13 cellular contexts compared by ENCODE assay signal in genomic region chr1:6349254-6349943, GRCh38. TPM values are rescaled to one million over a fixed set of nuclear protein-coding genes. Genes with fewer than 3 reads are reported as not detected.
A peak's percentile ranks its signal among the peaks of the same experiment; 100 is the strongest.
DNase-seq lines count a peak whose midpoint lies in the region; TF ChIP-seq lines count a peak whose summit lies in the region.
"Had no signal": no experiment of that assay in that cellular context is flagged by ENCODE, and none has a peak within 500 bp of the region (broad histone marks: within the 10 kb centered on the region; RNA-seq: fewer than 3 reads in every experiment).

No MANE protein-coding gene starts in this region.

- no peaks in the 10 kb centered on the region for H3K27me3 Mint-ChIP-seq in MCF 10A (ENCODE audit: insufficient read depth, unreplicated experiment)
- no peaks in the 10 kb centered on the region for H3K27me3 Mint-ChIP-seq in activated CD4-positive, alpha-beta memory T cell treated with anti-CD3 and anti-CD28 coated beads for 36 hours

- H2AFZ ChIP-seq in mammary epithelial cell (ENCODE audit: low read depth, low read length) = no peak overlapping the region

- no peak overlapping the region for H3K4me3 Mint-ChIP-seq in MCF 10A (ENCODE audit: unreplicated experiment)
- H3K4me3 Mint-ChIP-seq in activated CD4-positive, alpha-beta memory T cell treated with anti-CD3 and anti-CD28 coated beads for 36 hours = no peak overlapping the region

- H3K9me3 ChIP-seq in mammary epithelial cell (replicated peaks; ENCODE audit: insufficient read depth, low read length) (no peaks in the 10 kb centered on the region), stomach (no peaks in the 10 kb centered on the region)
- H3K9me3 ChIP-seq: tibial nerve had no signal

- H3K4me1 ChIP-seq in mammary epithelial cell (ENCODE audit: insufficient read depth, low read length) = peaks cover 74% of the 10 kb centered on the region
- peaks cover 27 to 63% (median 52%) of the 10 kb centered on the region in 4 donors for H3K4me1 ChIP-seq in stomach

- TF ChIP-seq CTCF in MCF 10A (IDR thresholded peaks at IDR 0.05; ENCODE audit: unreplicated experiment) (no peak), mammary epithelial cell (conservative IDR thresholded peaks at IDR 0.05 in 1 of 2, IDR thresholded peaks at IDR 0.05 in 1 of 2; ENCODE audit: extremely low read depth in 1 of 2, insufficient read depth in 1 of 2, low read depth in 1 of 2, low read length in 2 of 2) (no peak), stomach (IDR thresholded peaks at IDR 0.05) (no peak)

- H3K4me3 ChIP-seq in mammary epithelial cell (replicated peaks in 1 of 3; ENCODE audit: insufficient read depth in 1 of 3, low read depth in 2 of 3, low read length in 3 of 3) = no peak overlapping the region
- H3K4me3 ChIP-seq in stomach = no peak overlapping the region
- H3K4me3 ChIP-seq: tibial nerve had no signal

- DNase-seq in MCF 10A (ENCODE audit: unreplicated experiment) (no peak), mammary epithelial cell (no peak), islet precursor cell (peak; percentile 43), stomach (no peak), GM19238 (ENCODE audit: insufficient read length, low spot score) (no peak), activated gamma-delta T cell (lab: John Stamatoyannopoulos, UW) (no peak)
- peak; percentile 20 for DNase-seq in activated CD4-positive, alpha-beta memory T cell treated with anti-CD3 and anti-CD28 coated beads for 36 hours
- DNase-seq in stimulated activated naive CD4-positive, alpha-beta T cell (lab: John Stamatoyannopoulos, UW) = no peak
- DNase-seq: DMS79 treated with DMSO at 0.1 percent for 48 hours, midbrain, NCI-H1930, NCI-H69 had no signal

- no peaks in the 10 kb centered on the region for H3K9me3 Mint-ChIP-seq in MCF 10A (ENCODE audit: unreplicated experiment)
- H3K9me3 Mint-ChIP-seq in activated CD4-positive, alpha-beta memory T cell treated with anti-CD3 and anti-CD28 coated beads for 36 hours = no peaks in the 10 kb centered on the region

- in situ Hi-C loops in mammary epithelial cell (cut with MboI; ENCODE audit: low sequenced_read_pairs in 2 of 2) = loop anchor here in 1 of 2 donors (25.0 kb wide), 1 partner anchor 287 kb away; no protein-coding TSS in a partner anchor

- H3K27ac ChIP-seq in mammary epithelial cell (ENCODE audit: insufficient read depth, low read depth, low read length) (no peak overlapping the region), stomach (peak overlapping the region in 3 of 5 donors; percentile 28 to 33 (median 32))

- peaks cover 36% of the 10 kb centered on the region for H3K4me1 Mint-ChIP-seq in MCF 10A (ENCODE audit: insufficient read depth, unreplicated experiment)
- peaks cover 20% of the 10 kb centered on the region for H3K4me1 Mint-ChIP-seq in activated CD4-positive, alpha-beta memory T cell treated with anti-CD3 and anti-CD28 coated beads for 36 hours (ENCODE audit: low read depth)

- no peaks in the 10 kb centered on the region for H3K27me3 ChIP-seq in mammary epithelial cell (ENCODE audit: insufficient read depth, low read length)
- H3K27me3 ChIP-seq in stomach = no peaks in the 10 kb centered on the region
- H3K27me3 ChIP-seq: tibial nerve had no signal

- H3K36me3 Mint-ChIP-seq in MCF 10A (ENCODE audit: insufficient read depth, unreplicated experiment) = peaks cover 20% of the 10 kb centered on the region
- H3K36me3 Mint-ChIP-seq in activated CD4-positive, alpha-beta memory T cell treated with anti-CD3 and anti-CD28 coated beads for 36 hours = no peaks in the 10 kb centered on the region

- BruUV-seq in MCF 10A (replicated peaks; lab: Mats Ljungman, UMichigan) = no TSS peak
- no TSS peak for BruUV-seq in mammary epithelial cell (replicated peaks; lab: Mats Ljungman, UMichigan)

- dilution Hi-C loops in mammary epithelial cell (cut with HindIII; ENCODE audit: low sequenced_read_pairs) = no loop called here

- peak overlapping the region; percentile 67 for H3K27ac Mint-ChIP-seq in MCF 10A (ENCODE audit: low read depth, unreplicated experiment)
- H3K27ac Mint-ChIP-seq in activated CD4-positive, alpha-beta memory T cell treated with anti-CD3 and anti-CD28 coated beads for 36 hours = peak overlapping the region; percentile 67

- intact Hi-C loops in MCF 10A (cut with micrococcal nuclease) (no loop called here), mammary epithelial cell (cut with micrococcal nuclease) (no loop called here), stomach (cut with DNase I; ENCODE audit: low total_unique reads) (loop anchor here (5.0 kb wide), 1 partner anchor 58 kb away; no protein-coding TSS in a partner anchor)
- intact Hi-C loops in activated CD4-positive, alpha-beta memory T cell treated with anti-CD3 and anti-CD28 coated beads for 36 hours (cut with micrococcal nuclease) = no loop called here

- H3K4me2 ChIP-seq in mammary epithelial cell (ENCODE audit: insufficient read depth, low read depth, low read length) = no peak overlapping the region

- 99% methylated on average over 10 of the region's 18 CpGs for WGBS in mammary epithelial cell (ENCODE audit: low coverage, missing lambda C conversion rate)
- 83 to 95% (median 93%) methylated on average over 7 to 18 of the region's 18 CpGs for WGBS in stomach, 5 donors

- H3K79me2 ChIP-seq in mammary epithelial cell (ENCODE audit: insufficient read depth, low read length) = peaks cover 87% of the 10 kb centered on the region

- no peak for TF ChIP-seq EP300 in stomach (IDR thresholded peaks at IDR 0.05)

- H3K36me3 ChIP-seq in mammary epithelial cell (ENCODE audit: insufficient read depth, low read length) = peaks cover 9% of the 10 kb centered on the region
- peaks cover 0 to 5% (median 0%) of the 10 kb centered on the region in 4 donors for H3K36me3 ChIP-seq in stomach

- POLR2A ChIA-PET in MCF 10A (lab: Yijun Ruan, JAX) = interaction anchor here (0.5 to 1.3 kb wide), 3 partner anchors 18 to 251 kb away, joined by 3 to 6 read pairs (median 4); no protein-coding TSS in a partner anchor
- POLR2A ChIA-PET in activated CD4-positive, alpha-beta memory T cell treated with anti-CD3 and anti-CD28 coated beads for 36 hours (lab: Charles Lee) = interaction anchor here (1.2 to 1.4 kb wide), 2 partner anchors 9 to 44 kb away, joined by 4 to 5 read pairs; partner anchors contain the start of gene ACOT7

- H4K20me1 ChIP-seq in mammary epithelial cell (ENCODE audit: insufficient read depth, low read length) = peaks cover 3% of the 10 kb centered on the region

- no peak overlapping the region for H3K9ac ChIP-seq in mammary epithelial cell (ENCODE audit: insufficient read depth, low read length)

- CTCF ChIA-PET in MCF 10A (lab: Yijun Ruan, JAX) = interaction anchor here (0.5 to 4.0 kb wide), 14 partner anchors 8 to 774 kb away, joined by 3 to 24 read pairs (median 4); no protein-coding TSS in a partner anchor
- CTCF ChIA-PET in mammary epithelial cell (lab: Charles Lee; ENCODE audit: low non-redundant PET) = no interaction called here
- CTCF ChIA-PET in activated CD4-positive, alpha-beta memory T cell treated with anti-CD3 and anti-CD28 coated beads for 36 hours (lab: Charles Lee) = interaction anchor here (0.6 to 4.3 kb wide), 15 partner anchors 8 to 103 kb away, joined by 3 to 65 read pairs (median 6); partner anchors contain the start of gene ACOT7

- TF ChIP-seq POLR2A in stomach (IDR thresholded peaks at IDR 0.05) = no peak

RNA-seq across cellular contexts. Expression of gene ACOT7, which starts 44.2 kb away (rescaled TPM):
- total RNA-seq in MCF 10A (2022) (110 and 117 TPM in 2 replicates), mammary epithelial cell (100 to 1,000 TPM in 1 of 2 donors, 10 to 100 TPM in 1; 67.2 to 193 TPM), stomach (10 to 100 TPM in 3 of 5 donors, 1 to 10 TPM in 1, not detected in 1; 9.4 to 69.8 (median 22.6) TPM)
- polyA plus RNA-seq in mammary epithelial cell (365 TPM), stomach (10 to 100 TPM; 17.7 to 26.3 (median 19.4) TPM)
- 208 TPM for polyA minus RNA-seq in mammary epithelial cell
- total RNA-seq in activated CD4-positive, alpha-beta memory T cell treated with anti-CD3 and anti-CD28 coated beads for 36 hours = 10 to 100 TPM; 93.8 to 94.6 TPM

Comparison
In these comparisons a context has a peak if more than half of its experiments do, and no peak if none do; other contexts are left out.
1. DNase-seq: peak in activated CD4-positive, alpha-beta memory T cell treated with anti-CD3 and anti-CD28 coated beads for 36 hours (single experiment) and islet precursor cell (single experiment); none in MCF 10A (single experiment), mammary epithelial cell (single experiment), stomach (single experiment), GM19238 (single experiment), activated gamma-delta T cell (single experiment) and stimulated activated naive CD4-positive, alpha-beta T cell (0 of 6).